Comparison of ENCODE assay signal across 8 cellular contexts in the genomic region with DNA sequence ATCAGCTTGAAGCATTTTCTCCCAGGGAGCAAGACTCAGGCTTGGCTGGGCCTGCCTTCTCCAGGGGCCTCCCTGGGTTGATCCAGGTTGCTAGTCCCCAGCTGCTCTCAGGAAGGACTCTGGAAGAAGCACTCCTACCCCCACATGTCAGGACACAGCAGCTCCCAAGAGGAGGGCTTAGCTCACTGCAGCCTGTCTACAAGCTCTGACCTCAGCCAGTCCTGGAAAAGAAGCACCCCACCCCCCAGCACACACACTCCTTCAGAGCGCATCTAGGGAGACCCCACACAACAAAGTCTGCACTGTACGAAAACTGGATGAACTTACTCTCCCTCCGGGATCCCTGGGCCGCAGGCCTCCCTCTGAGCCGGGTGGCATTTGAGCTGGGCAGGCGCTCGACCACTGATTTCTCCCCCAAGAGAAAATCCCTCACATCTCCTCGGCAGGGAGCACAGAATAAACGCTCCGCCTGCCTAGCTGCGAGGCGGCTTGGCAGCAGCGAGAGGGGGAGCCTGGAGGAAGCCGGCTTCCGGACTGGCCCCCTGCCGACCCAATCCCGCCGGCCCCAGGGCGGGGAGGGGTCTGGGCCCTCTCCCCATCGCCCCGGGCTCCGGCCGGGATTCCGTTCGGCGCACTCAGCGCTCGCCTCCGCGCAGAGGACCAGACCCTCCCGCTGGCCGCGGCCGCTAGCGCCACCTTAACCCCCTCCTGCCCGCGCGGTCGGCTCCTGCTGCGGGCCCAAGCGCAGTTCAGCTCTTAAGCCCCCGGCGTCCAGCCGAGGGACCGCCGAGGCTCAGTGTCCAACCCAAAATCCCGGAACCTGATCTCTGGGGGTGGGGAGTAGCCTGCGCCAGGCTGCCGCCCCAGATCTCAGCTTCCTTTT. TPM values are rescaled to one million over a fixed set of nuclear protein-coding genes. Genes with fewer than 3 reads are reported as not detected.
DNase-seq lines count a peak whose midpoint lies in the region; ATAC-seq, FAIRE-seq and TF ChIP-seq lines count a peak whose summit lies in the region.

KCNA2 (minus strand) TSS at position 458 of the 883 bp plus-strand sequence. CDS start 1,576 bp downstream, outside the sequence.

- H3K27ac ChIP-seq in pancreas = no peak within 1 kb of the TSS

- H3K4me1 ChIP-seq in pancreas = no peaks in the 10 kb centered on the region

- DNase-seq in BJ (ENCODE audit: low read depth) (no peak), HTR-8/SVneo (ENCODE audit: insufficient read length, low spot score) (peak; percentile 18), left cardiac atrium (peak; percentile 43), pancreas (peak; percentile 53 to 84 (median 69)), HK-2 (ENCODE audit: unreplicated experiment) (no peak), epidermal melanocyte (ENCODE audit: insufficient read length, low spot score) (no peak)
- DNase-seq in activated naive CD4-positive, alpha-beta T cell treated with anti-CD3 and anti-CD28 coated beads, Interleukin-2, amount 50 U/mL, for 16 hours = peak; percentile 18

- H3K4me3 ChIP-seq in BJ (ENCODE audit: low read depth, low read length) (peak within 1 kb of the TSS; percentile 17), pancreas (peak within 1 kb of the TSS; percentile 43 to 56 (median 49))

- CTCF ChIA-PET in BJ (lab: Yijun Ruan, JAX) = interaction anchor here (1.5 to 2.7 kb wide), 3 partner anchors 10 to 17 kb away, joined by 3 to 15 read pairs (median 8); no protein-coding TSS in a partner anchor

- H3K36me3 ChIP-seq in BJ (ENCODE audit: control insufficient read depth, insufficient read depth, low read length) (no peaks in the 10 kb centered on the region), pancreas (no peaks in the 10 kb centered on the region)

- FAIRE-seq in HTR-8/SVneo (lab: Jason Lieb, UNC) (no peak), pancreas (lab: Jason Lieb, UNC) (no peak)

- no peaks in the 10 kb centered on the region for H3K9me3 ChIP-seq in pancreas

- TF ChIP-seq CTCF in BJ (IDR thresholded peaks at IDR 0.05; ENCODE audit: insufficient read depth, low read depth, low read length) (no peak), pancreas (IDR thresholded peaks at IDR 0.05) (no peak)

- H3K27me3 ChIP-seq in BJ (ENCODE audit: control insufficient read depth, insufficient read depth, low read length) = peaks cover 50% of the 10 kb centered on the region
- H3K27me3 ChIP-seq in pancreas = peaks cover 0 to 2% (median 0%) of the 10 kb centered on the region in 4 donors

- WGBS in pancreas, 2 donors = 3 to 4% methylated on average over 47 to 49 of the region's 49 CpGs

- intact Hi-C loops in left cardiac atrium (cut with DNase I) (loop anchor here in 1 of 2 donors (10.0 kb wide), 1 partner anchor 51 kb away; no protein-coding TSS in a partner anchor), pancreas (cut with DNase I) (no loop called here)

- POLR2A ChIA-PET in BJ (lab: Charles Lee) = no interaction called here

- ATAC-seq in left cardiac atrium = peak; percentile 81 to 86
- ATAC-seq in pancreas = peak; percentile 76 to 89 (median 84)
- no peak for ATAC-seq in HG03520 (IDR thresholded peaks at IDR 0.05; ENCODE audit: unreplicated experiment)

RNA-seq across cellular contexts. Expression of gene KCNA2, which starts in this region (rescaled TPM):
- polyA plus RNA-seq in BJ (2011; rRNA removed) (not detected in 2 replicates), pancreas (under 1 TPM; 0.21 to 0.23 TPM)
- polyA minus RNA-seq in BJ (2011; rRNA and poly(A)+ RNA removed) = under 0.01 and 0.05 TPM in 2 replicates
- total RNA-seq in left cardiac atrium (1 to 10 TPM in 1 of 2 donors, under 1 TPM in 1; 0.60 to 1.8 TPM), pancreas (1 to 10 TPM in 2 of 6 donors, under 1 TPM in 4; 0.40 to 1.6 (median 0.81) TPM)

Comparison
In these comparisons a context has a peak if more than half of its experiments do, and no peak if none do; other contexts are left out.
1. DNase-seq: peak in HTR-8/SVneo (single experiment), activated naive CD4-positive, alpha-beta T cell treated with anti-CD3 and anti-CD28 coated beads, Interleukin-2, amount 50 U/mL, for 16 hours (single experiment), left cardiac atrium (single experiment) and pancreas (6 of 6); none in BJ (single experiment), HK-2 (single experiment) and epidermal melanocyte (single experiment).